ENCODE assay signal across 28 cellular contexts in the genomic region with DNA sequence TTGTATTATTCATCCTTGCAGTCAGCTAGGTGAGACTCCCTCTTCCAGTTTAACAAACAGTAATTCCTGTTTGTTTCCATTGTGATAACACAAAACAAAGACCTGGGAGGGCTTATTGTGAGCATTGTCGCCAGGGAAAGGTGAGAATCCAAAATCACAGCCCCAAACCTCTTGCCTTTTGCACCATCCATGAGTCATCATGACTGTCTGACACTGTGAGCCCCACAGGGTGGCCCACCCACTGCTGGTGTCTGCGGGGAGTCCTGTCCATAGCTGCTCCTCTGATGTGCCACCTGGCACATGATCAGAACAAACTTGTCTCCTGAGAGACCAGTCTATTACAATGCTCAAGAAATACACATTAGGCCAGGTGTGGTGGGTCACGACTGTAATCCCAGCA.
"Had no signal": no experiment of that assay in that cellular context is flagged by ENCODE, and none has a peak within 500 bp of the region (broad histone marks: within the 10 kb centered on the region; RNA-seq: fewer than 3 reads in every experiment).

No MANE protein-coding gene starts in this region.

- H3K27ac Mint-ChIP-seq: activated CD4-positive, alpha-beta memory T cell treated with anti-CD3 and anti-CD28 coated beads for 36 hours; activated CD4-positive, alpha-beta T cell treated with anti-CD3 and anti-CD28 coated beads, Interleukin-2, amount 10 ng/mL, durations not matched to agents 24 days and 14 days; activated naive CD4-positive, alpha-beta T cell treated with anti-CD3 and anti-CD28 coated beads, Interleukin-2, amount 10 ng/mL, durations not matched to agents 7 days and 5 days; activated naive CD8-positive, alpha-beta T cell treated with anti-CD3 and anti-CD28 coated beads, Interleukin-2, amount 10 ng/mL, durations not matched to agents 7 days and 5 days; activated T-helper 1 cell treated with anti-CD3 and anti-CD28 coated beads, Interleukin-12 subunit alpha, Interleukin-12 subunit beta, Interleukin-2, Interleukin-4 antibody, amounts not matched to agents 30 ng/mL and 10 ng/mL and 1 ng/mL, durations not matched to agents 14 hours and 24 hours and 36 hours; brain; nephron progenitor cell had no signal

- H3K4me1 ChIP-seq: ascending aorta, lower lobe of right lung, right lobe of liver, testis had no signal

- H3K9me3 ChIP-seq: ascending aorta, esophagus squamous epithelium, lower lobe of right lung, mucosa of descending colon, ovary, right lobe of liver, testis, transverse colon had no signal

- H3K4me3 Mint-ChIP-seq: activated CD4-positive, alpha-beta memory T cell treated with anti-CD3 and anti-CD28 coated beads for 36 hours; activated CD4-positive, alpha-beta T cell treated with anti-CD3 and anti-CD28 coated beads, Interleukin-2, amount 10 ng/mL, durations not matched to agents 24 days and 14 days; activated naive CD4-positive, alpha-beta T cell treated with anti-CD3 and anti-CD28 coated beads, Interleukin-2, amount 10 ng/mL, durations not matched to agents 7 days and 5 days; activated naive CD8-positive, alpha-beta T cell treated with anti-CD3 and anti-CD28 coated beads, Interleukin-2, amount 10 ng/mL, durations not matched to agents 7 days and 5 days; activated T-helper 1 cell treated with anti-CD3 and anti-CD28 coated beads, Interleukin-12 subunit alpha, Interleukin-12 subunit beta, Interleukin-2, Interleukin-4 antibody, amounts not matched to agents 30 ng/mL and 10 ng/mL and 1 ng/mL, durations not matched to agents 14 hours and 24 hours and 36 hours; brain; nephron progenitor cell had no signal

- H3K4me1 Mint-ChIP-seq: activated naive CD4-positive, alpha-beta T cell treated with anti-CD3 and anti-CD28 coated beads, Interleukin-2, amount 10 ng/mL, durations not matched to agents 7 days and 5 days; activated naive CD8-positive, alpha-beta T cell treated with anti-CD3 and anti-CD28 coated beads, Interleukin-2, amount 10 ng/mL, durations not matched to agents 7 days and 5 days had no signal

- H3K9me3 Mint-ChIP-seq: activated CD4-positive, alpha-beta memory T cell treated with anti-CD3 and anti-CD28 coated beads for 36 hours; activated CD4-positive, alpha-beta T cell treated with anti-CD3 and anti-CD28 coated beads, Interleukin-2, amount 10 ng/mL, durations not matched to agents 24 days and 14 days; activated naive CD4-positive, alpha-beta T cell treated with anti-CD3 and anti-CD28 coated beads, Interleukin-2, amount 10 ng/mL, durations not matched to agents 7 days and 5 days; activated naive CD8-positive, alpha-beta T cell treated with anti-CD3 and anti-CD28 coated beads, Interleukin-2, amount 10 ng/mL, durations not matched to agents 7 days and 5 days; activated T-helper 1 cell treated with anti-CD3 and anti-CD28 coated beads, Interleukin-12 subunit alpha, Interleukin-12 subunit beta, Interleukin-2, Interleukin-4 antibody, amounts not matched to agents 30 ng/mL and 10 ng/mL and 1 ng/mL, durations not matched to agents 14 hours and 24 hours and 36 hours; nephron progenitor cell had no signal

- H3K27me3 ChIP-seq: ascending aorta, ovary, right lobe of liver, testis, transverse colon had no signal

- H3K36me3 ChIP-seq: ascending aorta, esophagus squamous epithelium, heart right ventricle, lower lobe of right lung, ovary, right lobe of liver, transverse colon, WERI-Rb-1 had no signal

- H3K27ac ChIP-seq: ascending aorta, esophagus squamous epithelium, heart right ventricle, lower lobe of right lung, ovary, right lobe of liver, testis, transverse colon, WERI-Rb-1 had no signal

- ATAC-seq: activated CD4-positive, CD25-positive, alpha-beta regulatory T cell treated with anti-CD3 and anti-CD28 coated beads, Interleukin-2, amount 50 U/mL, for 24 hours; heart right ventricle; left lobe of liver; lower lobe of right lung; mucosa of descending colon; right lobe of liver; stimulated activated naive CD8-positive, alpha-beta T cell treated with anti-CD3 and anti-CD28 coated beads, Interleukin-15, Interleukin-2, amounts not matched to agents 100 U/mL and 50 U/mL, for 24 hours had no signal

- H3K4me3 ChIP-seq: ascending aorta, esophagus squamous epithelium, heart right ventricle, lower lobe of right lung, mucosa of descending colon, ovary, right lobe of liver, testis, transverse colon had no signal

- DNase-seq: activated CD4-positive, alpha-beta memory T cell treated with anti-CD3 and anti-CD28 coated beads for 36 hours; activated CD4-positive, alpha-beta T cell treated with anti-CD3 and anti-CD28 coated beads, Interleukin-2, amount 10 ng/mL, durations not matched to agents 24 days and 14 days; activated CD8-positive, alpha-beta memory T cell treated with anti-CD3 and anti-CD28 coated beads, Interleukin-2, amount 50 U/mL, for 4 hours; activated effector memory CD4-positive, alpha-beta T cell treated with anti-CD3 and anti-CD28 coated beads, Interleukin-2, amount 50 U/mL, for 16 hours; activated naive CD4-positive, alpha-beta T cell treated with anti-CD3 and anti-CD28 coated beads, Interleukin-2, amount 10 ng/mL, durations not matched to agents 7 days and 5 days; activated naive CD8-positive, alpha-beta T cell treated with anti-CD3 and anti-CD28 coated beads, Interleukin-2, amount 10 ng/mL, durations not matched to agents 7 days and 5 days; activated T-cell treated with anti-CD3 and anti-CD28 coated beads, Interleukin-2, amount 50 U/mL, for 1 hour; cortex of kidney; esophagus squamous epithelium; foreskin melanocyte; heart right ventricle; kidney glomerular epithelial cell; lower lobe of right lung; mucosa of descending colon; nephron progenitor cell; ovary; right lobe of liver; stimulated activated CD4-positive, alpha-beta T cell treated with anti-CD3 and anti-CD28 coated beads, Interleukin-2, amount 100 ng/mL, for 48 hours; stimulated activated naive CD8-positive, alpha-beta T cell treated with anti-CD3 and anti-CD28 coated beads, Interleukin-15, Interleukin-2, amounts not matched to agents 100 U/mL and 50 U/mL, for 24 hours; T-helper 9 cell; testis; transverse colon; WERI-Rb-1 had no signal

- H3K36me3 Mint-ChIP-seq: activated CD4-positive, alpha-beta memory T cell treated with anti-CD3 and anti-CD28 coated beads for 36 hours; activated naive CD4-positive, alpha-beta T cell treated with anti-CD3 and anti-CD28 coated beads, Interleukin-2, amount 10 ng/mL, durations not matched to agents 7 days and 5 days; brain had no signal
